In the genomic region with DNA sequence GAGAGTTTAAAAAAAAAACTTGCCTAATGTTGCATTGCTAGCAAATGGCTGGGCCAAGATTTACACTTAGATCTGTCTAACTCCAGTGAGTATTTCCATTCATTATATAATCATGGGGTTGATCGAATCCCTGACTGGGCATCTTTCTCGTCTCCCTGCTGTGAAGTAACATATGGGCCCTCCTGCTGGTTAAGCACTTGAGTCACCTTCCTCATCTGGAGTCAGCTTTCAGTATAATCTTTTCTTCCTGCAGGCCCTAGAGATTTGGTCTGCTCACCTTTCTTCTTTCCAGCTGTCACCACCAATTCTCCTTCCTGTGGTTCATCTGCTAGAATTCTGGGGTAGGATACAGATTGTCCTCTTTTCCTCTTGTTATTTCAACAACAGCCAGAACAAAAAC, we compare ENCODE assay signal across 20 cellular contexts. TPM values are rescaled to one million over a fixed set of nuclear protein-coding genes. Genes with fewer than 3 reads are reported as not detected.
DNase-seq lines count a peak whose midpoint lies in the region; ATAC-seq and TF ChIP-seq lines count a peak whose summit lies in the region.
"Had no signal": no experiment of that assay in that cellular context is flagged by ENCODE, and none has a peak within 500 bp of the region (broad histone marks: within the 10 kb centered on the region; RNA-seq: fewer than 3 reads in every experiment).

No MANE protein-coding gene starts in this region.

- H3K4me1 ChIP-seq in HEK293 (ENCODE audit: control insufficient read depth, insufficient read depth, low read length) = 0 out of 2 replicates have a peak, but pooled peaks cover 5% of the 10 kb centered on the region
- no peaks in the 10 kb centered on the region for H3K4me1 ChIP-seq in mesendoderm (ENCODE audit: control insufficient read depth, low read depth, low read length)
- H3K4me1 ChIP-seq: upper lobe of right lung had no signal

- H3K4me3 ChIP-seq in HEK293 (ENCODE audit: low read depth, low read length) (no peak overlapping the region), mesendoderm (ENCODE audit: low read length) (no peak overlapping the region)
- H3K4me3 ChIP-seq: dorsolateral prefrontal cortex, upper lobe of right lung had no signal

- H3K36me3 ChIP-seq in HEK293 (ENCODE audit: control insufficient read depth in 2 of 2, insufficient read depth in 1 of 2, low read length in 2 of 2) = no peaks in the 10 kb centered on the region
- H3K36me3 ChIP-seq in mesendoderm (ENCODE audit: control insufficient read depth, insufficient read depth, low read length) = no peaks in the 10 kb centered on the region
- H3K36me3 ChIP-seq: neutrophil, upper lobe of right lung had no signal

- H3K27ac ChIP-seq in HEK293 (ENCODE audit: extremely low read depth, low read depth, low read length) (no peak overlapping the region), mesendoderm (ENCODE audit: low read depth, low read length) (no peak overlapping the region)
- H3K27ac ChIP-seq: C4-2B, dorsolateral prefrontal cortex, neutrophil, upper lobe of right lung had no signal

- DNase-seq in NCI-H2107 (lab: John Stamatoyannopoulos, UW) = peak; percentile 26
- DNase-seq in SK-N-DZ (ENCODE audit: low spot score) = peak; percentile 16
- peak; percentile 87 for DNase-seq in mesendoderm
- DNase-seq in activated CD4-positive, CD25-positive, alpha-beta regulatory T cell treated with anti-CD3 and anti-CD28 coated beads, Interleukin-2, amount 50 U/mL, for 72 hours = no peak
- DNase-seq: activated CD8-positive, alpha-beta T cell treated with anti-CD3 and anti-CD28 coated beads, Interleukin-2, amount 10 ng/mL, durations not matched to agents 7 days and 5 days; dorsolateral prefrontal cortex; H9; hypothalamus; mammary epithelial cell; NCI-H748 treated with DMSO at 0.1 percent for 48 hours; SHP77; stimulated activated CD4-positive, alpha-beta T cell treated with anti-CD3 and anti-CD28 coated beads, Interleukin-4, amount 100 ng/mL, for 24 hours; upper lobe of right lung had no signal

- H3K23ac ChIP-seq in mesendoderm (ENCODE audit: low read length) = no peak overlapping the region

- POLR2A ChIA-PET in HEK293 (lab: Yijun Ruan, JAX) = no interaction called here

- no peak overlapping the region for H4K5ac ChIP-seq in mesendoderm (ENCODE audit: low read length)

- H2BK15ac ChIP-seq in mesendoderm (replicated peaks; ENCODE audit: low read depth) = no peak overlapping the region

- no peak overlapping the region for H3K18ac ChIP-seq in mesendoderm (ENCODE audit: low read length)

- no peak overlapping the region for H2AK5ac ChIP-seq in mesendoderm (ENCODE audit: low read length)

- H2BK5ac ChIP-seq in mesendoderm (ENCODE audit: low read length) = no peak overlapping the region

- H3K4me2 ChIP-seq in mesendoderm (ENCODE audit: low read length) = no peak overlapping the region

- no peak overlapping the region for H3K4ac ChIP-seq in mesendoderm (ENCODE audit: low read depth, low read length)

- no peak overlapping the region for H3K9ac ChIP-seq in mesendoderm (ENCODE audit: low read length)

- no CpG with 5 or more reads among the region's 2 CpGs for WGBS in mesendoderm (ENCODE audit: extremely low coverage, insufficient coverage, low lambda C conversion rate)

- H3K27me3 ChIP-seq in mesendoderm (ENCODE audit: insufficient read depth, low read length, poor library complexity) = no peaks in the 10 kb centered on the region
- H3K27me3 ChIP-seq: dorsolateral prefrontal cortex, neutrophil, upper lobe of right lung had no signal

- no peak for TF ChIP-seq CTCF in HEK293 (tag by site-specific recombination; IDR thresholded peaks at IDR 0.05)

- H3K56ac ChIP-seq in mesendoderm (ENCODE audit: low read length) = no peak overlapping the region

- no peak overlapping the region for H2BK120ac ChIP-seq in mesendoderm (ENCODE audit: low read depth, low read length)

- CTCF ChIA-PET in HEK293 (lab: Yijun Ruan, JAX) = interaction anchor here (1.6 kb wide), 1 partner anchor 614 kb away, joined by 3 read pairs; no protein-coding TSS in a partner anchor

- no peak overlapping the region for H4K8ac ChIP-seq in mesendoderm (ENCODE audit: low read depth, low read length)

- H3K79me1 ChIP-seq in mesendoderm (ENCODE audit: low read length) = no peaks in the 10 kb centered on the region

- H3K9me3 ChIP-seq in HEK293 (ENCODE audit: control insufficient read depth, insufficient read depth, low read depth, low read length) = no peaks in the 10 kb centered on the region
- H3K9me3 ChIP-seq: neutrophil, upper lobe of right lung had no signal

- H3K79me2 ChIP-seq in mesendoderm (ENCODE audit: control insufficient read depth, insufficient read depth, low read length) = no peaks in the 10 kb centered on the region

- ATAC-seq in HG03280 (IDR thresholded peaks at IDR 0.05; ENCODE audit: unreplicated experiment) (no peak), GM19328 (IDR thresholded peaks at IDR 0.05; ENCODE audit: unreplicated experiment) (no peak)
- ATAC-seq: activated CD8-positive, alpha-beta T cell treated with anti-CD3 and anti-CD28 coated beads, Interleukin-2, amount 10 ng/mL, durations not matched to agents 7 days and 5 days; sciatic nerve; stimulated activated memory B cell treated with anti-CD40 and anti-IgM and Interleukin-4, amounts not matched to agents 10 μg/mL and 1 μg/mL and 100 μg/mL, for 72 hours; upper lobe of right lung had no signal

TF ChIP-seq in HEK293, 187 proteins besides CTCF, POLR2A, EP300 and RAD21 (continues in another document):
- TF ChIP-seq ZIC2 (tag by site-specific recombination; IDR thresholded peaks at IDR 0.05) = peak; percentile 52
- no peak for TF ChIP-seq ZNF549 (tag by site-specific recombination; IDR thresholded peaks at IDR 0.05)
- TF ChIP-seq ZNF266 (tag by site-specific recombination; IDR thresholded peaks at IDR 0.05; ENCODE audit: low read depth) = no peak
- TF ChIP-seq, protein P1, sequence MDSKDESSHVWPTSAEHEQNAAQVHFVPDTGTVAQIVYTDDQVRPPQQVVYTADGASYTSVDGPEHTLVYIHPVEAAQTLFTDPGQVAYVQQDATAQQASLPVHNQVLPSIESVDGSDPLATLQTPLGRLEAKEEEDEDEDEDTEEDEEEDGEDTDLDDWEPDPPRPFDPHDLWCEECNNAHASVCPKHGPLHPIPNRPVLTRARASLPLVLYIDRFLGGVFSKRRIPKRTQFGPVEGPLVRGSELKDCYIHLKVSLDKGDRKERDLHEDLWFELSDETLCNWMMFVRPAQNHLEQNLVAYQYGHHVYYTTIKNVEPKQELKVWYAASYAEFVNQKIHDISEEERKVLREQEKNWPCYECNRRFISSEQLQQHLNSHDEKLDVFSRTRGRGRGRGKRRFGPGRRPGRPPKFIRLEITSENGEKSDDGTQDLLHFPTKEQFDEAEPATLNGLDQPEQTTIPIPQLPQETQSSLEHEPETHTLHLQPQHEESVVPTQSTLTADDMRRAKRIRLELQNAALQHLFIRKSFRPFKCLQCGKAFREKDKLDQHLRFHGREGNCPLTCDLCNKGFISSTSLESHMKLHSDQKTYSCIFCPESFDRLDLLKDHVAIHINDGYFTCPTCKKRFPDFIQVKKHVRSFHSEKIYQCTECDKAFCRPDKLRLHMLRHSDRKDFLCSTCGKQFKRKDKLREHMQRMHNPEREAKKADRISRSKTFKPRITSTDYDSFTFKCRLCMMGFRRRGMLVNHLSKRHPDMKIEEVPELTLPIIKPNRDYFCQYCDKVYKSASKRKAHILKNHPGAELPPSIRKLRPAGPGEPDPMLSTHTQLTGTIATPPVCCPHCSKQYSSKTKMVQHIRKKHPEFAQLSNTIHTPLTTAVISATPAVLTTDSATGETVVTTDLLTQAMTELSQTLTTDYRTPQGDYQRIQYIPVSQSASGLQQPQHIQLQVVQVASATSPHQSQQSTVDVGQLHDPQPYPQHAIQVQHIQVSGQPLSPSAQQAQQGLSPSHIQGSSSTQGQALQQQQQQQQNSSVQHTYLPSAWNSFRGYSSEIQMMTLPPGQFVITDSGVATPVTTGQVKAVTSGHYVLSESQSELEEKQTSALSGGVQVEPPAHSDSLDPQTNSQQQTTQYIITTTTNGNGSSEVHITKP (tag by site-specific recombination; IDR thresholded peaks at IDR 0.05) = peak; percentile 44
- no peak for TF ChIP-seq ZNF169 (tag by site-specific recombination; IDR thresholded peaks at IDR 0.05)
- TF ChIP-seq ZNF174 (tag by site-specific recombination; IDR thresholded peaks at IDR 0.05) = no peak
- TF ChIP-seq ZNF292 (tag by site-specific recombination; IDR thresholded peaks at IDR 0.05; ENCODE audit: borderline replicate concordance, low read depth) = no peak
- TF ChIP-seq ZNF404 (tag by site-specific recombination; IDR thresholded peaks at IDR 0.05) = no peak
- TF ChIP-seq, protein P2, sequence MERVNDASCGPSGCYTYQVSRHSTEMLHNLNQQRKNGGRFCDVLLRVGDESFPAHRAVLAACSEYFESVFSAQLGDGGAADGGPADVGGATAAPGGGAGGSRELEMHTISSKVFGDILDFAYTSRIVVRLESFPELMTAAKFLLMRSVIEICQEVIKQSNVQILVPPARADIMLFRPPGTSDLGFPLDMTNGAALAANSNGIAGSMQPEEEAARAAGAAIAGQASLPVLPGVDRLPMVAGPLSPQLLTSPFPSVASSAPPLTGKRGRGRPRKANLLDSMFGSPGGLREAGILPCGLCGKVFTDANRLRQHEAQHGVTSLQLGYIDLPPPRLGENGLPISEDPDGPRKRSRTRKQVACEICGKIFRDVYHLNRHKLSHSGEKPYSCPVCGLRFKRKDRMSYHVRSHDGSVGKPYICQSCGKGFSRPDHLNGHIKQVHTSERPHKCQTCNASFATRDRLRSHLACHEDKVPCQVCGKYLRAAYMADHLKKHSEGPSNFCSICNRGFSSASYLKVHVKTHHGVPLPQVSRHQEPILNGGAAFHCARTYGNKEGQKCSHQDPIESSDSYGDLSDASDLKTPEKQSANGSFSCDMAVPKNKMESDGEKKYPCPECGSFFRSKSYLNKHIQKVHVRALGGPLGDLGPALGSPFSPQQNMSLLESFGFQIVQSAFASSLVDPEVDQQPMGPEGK (tag by site-specific recombination; IDR thresholded peaks at IDR 0.05) = no peak
- TF ChIP-seq ZNF529 (tag by site-specific recombination; IDR thresholded peaks at IDR 0.05; ENCODE audit: insufficient replicate concordance) = no peak
- no peak for TF ChIP-seq ZNF19 (tag by site-specific recombination; IDR thresholded peaks at IDR 0.05; ENCODE audit: low read depth)
- TF ChIP-seq ZNF423 (tag by site-specific recombination; IDR thresholded peaks at IDR 0.05) = no peak
- TF ChIP-seq ZFP3 (tag by site-specific recombination; IDR thresholded peaks at IDR 0.05; ENCODE audit: low read depth) = no peak
- no peak for TF ChIP-seq ZNF394 (tag by site-specific recombination; IDR thresholded peaks at IDR 0.05; ENCODE audit: borderline replicate concordance)
- no peak for TF ChIP-seq ZNF221 (tag by site-specific recombination; IDR thresholded peaks at IDR 0.05; ENCODE audit: borderline replicate concordance)
- no peak for TF ChIP-seq ZSCAN23 (tag by site-specific recombination; IDR thresholded peaks at IDR 0.05)
- no peak for TF ChIP-seq ZNF248 (tag by site-specific recombination; IDR thresholded peaks at IDR 0.05)
- no peak for TF ChIP-seq KLF10 (tag by site-specific recombination; IDR thresholded peaks at IDR 0.05)

RNA-seq across cellular contexts. Expression of a gene that starts 41.6 kb away (rescaled TPM):
- 6.2 and 7.1 TPM in 2 replicates for polyA plus RNA-seq in SK-N-DZ (2014; cell fraction: cytosol; rRNA removed)
- polyA plus RNA-seq in SK-N-DZ (2014; cell fraction: nucleus; rRNA removed) = 3.1 and 3.4 TPM in 2 replicates
- 6.6 TPM for polyA plus RNA-seq in mesendoderm (2013, experiment 1 of 2)
- 6.8 TPM for polyA plus RNA-seq in mesendoderm (2013, experiment 2 of 2)
